In the genomic region with DNA sequence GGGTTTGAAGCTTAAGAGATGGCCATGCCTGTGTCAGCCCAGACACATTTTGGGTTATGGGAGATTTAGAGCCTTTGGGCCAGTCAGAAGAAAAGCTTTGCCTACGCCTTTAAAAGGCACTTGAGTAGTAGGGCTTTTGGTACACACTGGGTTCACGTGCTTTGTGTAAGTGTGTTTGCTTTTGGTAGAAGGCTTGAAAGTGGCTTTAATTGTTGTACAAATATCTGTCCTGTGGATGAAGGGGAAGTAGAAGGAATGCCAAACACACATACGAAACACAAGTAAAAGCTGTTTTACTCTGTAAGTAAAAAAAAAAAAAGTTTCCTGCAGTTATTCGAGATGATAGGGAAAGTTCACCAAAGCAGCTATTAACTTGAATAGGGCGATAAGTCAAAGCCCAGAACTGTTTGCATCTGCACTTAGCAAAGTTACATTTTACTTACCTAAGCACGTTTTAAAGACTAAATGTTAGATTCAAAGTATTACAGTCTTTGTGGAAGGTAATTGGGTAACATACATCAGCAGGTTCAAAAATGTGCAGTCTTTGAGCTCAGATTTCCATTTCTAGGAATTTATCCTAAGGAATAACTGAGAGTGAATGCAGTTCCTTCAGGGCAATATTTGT, we compare ENCODE assay signal across 1 cellular context.
TF ChIP-seq lines count a peak whose summit lies in the region.

No MANE protein-coding gene starts in this region.

TF ChIP-seq in HCT116, 20 proteins besides CTCF, POLR2A, EP300 and RAD21 (continued from another document):
- no peak for TF ChIP-seq ZBTB33 (IDR thresholded peaks at IDR 0.05; ENCODE audit: extremely low read depth, insufficient replicate concordance, low read length)
- no peak for TF ChIP-seq ELF1 (IDR thresholded peaks at IDR 0.05; ENCODE audit: borderline replicate concordance, low read depth)
- no peak for TF ChIP-seq EGR1 (IDR thresholded peaks at IDR 0.05; ENCODE audit: low read depth)
